13 cellular contexts compared by ENCODE assay signal in the genomic region with DNA sequence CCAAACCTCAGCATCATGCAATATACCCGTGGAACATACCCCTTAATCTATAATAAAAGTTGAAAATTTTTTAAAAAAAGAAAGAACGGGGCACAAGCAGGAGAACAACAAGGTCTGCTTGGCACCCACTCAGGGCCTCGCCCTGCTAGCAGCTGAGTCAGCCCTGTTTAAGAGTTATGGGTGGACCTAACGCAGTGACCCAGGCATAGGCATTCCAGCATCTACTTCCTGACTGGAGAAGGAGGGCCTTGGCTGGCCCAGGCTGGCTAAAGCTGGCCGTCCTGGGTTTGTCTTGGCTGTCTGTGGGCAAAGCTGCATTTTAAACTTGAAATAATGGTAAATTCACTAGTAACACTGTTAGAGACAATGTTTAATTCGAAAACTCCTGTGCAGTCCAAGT.
DNase-seq lines count a peak whose midpoint lies in the region; ATAC-seq and TF ChIP-seq lines count a peak whose summit lies in the region.
"Had no signal": no experiment of that assay in that cellular context is flagged by ENCODE, and none has a peak within 500 bp of the region (broad histone marks: within the 10 kb centered on the region; RNA-seq: fewer than 3 reads in every experiment).

No MANE protein-coding gene starts in this region.

- H3K4me1 ChIP-seq in right cardiac atrium (ENCODE audit: control insufficient read depth, insufficient read depth, low read length) (peaks cover 9% of the 10 kb centered on the region), suprapubic skin (peaks cover 42% of the 10 kb centered on the region)

- no peaks in the 10 kb centered on the region for H3K36me3 ChIP-seq in suprapubic skin

- H3K9me3 Mint-ChIP-seq in activated T-helper 17 cell treated with anti-CD3 and anti-CD28 coated beads, Interleukin-2, amount 50 U/mL, for 72 hours: peaks cover 4% of the 10 kb centered on the region

- no peak for TF ChIP-seq POLR2A in suprapubic skin (IDR thresholded peaks at IDR 0.05)

- peak; percentile 71 to 88 for ATAC-seq in right cardiac atrium
- ATAC-seq in HG03196 (IDR thresholded peaks at IDR 0.05; ENCODE audit: unreplicated experiment): no peak
- no peak for ATAC-seq in activated T-helper 17 cell treated with anti-CD3 and anti-CD28 coated beads, Interleukin-2, amount 50 U/mL, for 72 hours (replicated peaks)
- ATAC-seq in GM21381 (IDR thresholded peaks at IDR 0.05; ENCODE audit: unreplicated experiment): no peak
- ATAC-seq: natural killer cell treated with Interleukin-12 subunit alpha and Interleukin-12 subunit beta and Interleukin-15 and Interleukin-18, amount 100 ng/mL, for 72 hours had no signal

- TF ChIP-seq CTCF in astrocyte of the spinal cord (IDR thresholded peaks at IDR 0.05; ENCODE audit: low read depth, low read length) (no peak), suprapubic skin (IDR thresholded peaks at IDR 0.05) (no peak)

- H3K27me3 ChIP-seq in right cardiac atrium (ENCODE audit: control insufficient read depth, insufficient read depth) (no peaks in the 10 kb centered on the region), suprapubic skin (no peaks in the 10 kb centered on the region)

- H3K27ac ChIP-seq in right cardiac atrium (ENCODE audit: low read length) (no peak overlapping the region), suprapubic skin (peak overlapping the region; percentile 60)

- no peak for TF ChIP-seq EP300 in suprapubic skin (IDR thresholded peaks at IDR 0.05)

- intact Hi-C loops in right cardiac atrium (cut with DNase I): no loop called here

- H3K4me1 Mint-ChIP-seq in activated T-helper 17 cell treated with anti-CD3 and anti-CD28 coated beads, Interleukin-2, amount 50 U/mL, for 72 hours: peaks cover 4% of the 10 kb centered on the region

- H3K27ac Mint-ChIP-seq in activated T-helper 17 cell treated with anti-CD3 and anti-CD28 coated beads, Interleukin-2, amount 50 U/mL, for 72 hours: no peak overlapping the region
- H3K27ac Mint-ChIP-seq: natural killer cell treated with Interleukin-12 subunit alpha and Interleukin-12 subunit beta and Interleukin-15 and Interleukin-18, amount 100 ng/mL, for 72 hours had no signal

- in situ Hi-C loops in astrocyte of the spinal cord (cut with HindIII; ENCODE audit: low sequenced_read_pairs): no loop called here

- H3K27me3 Mint-ChIP-seq in activated T-helper 17 cell treated with anti-CD3 and anti-CD28 coated beads, Interleukin-2, amount 50 U/mL, for 72 hours: peaks cover 28% of the 10 kb centered on the region

- no peaks in the 10 kb centered on the region for H3K36me3 Mint-ChIP-seq in activated T-helper 17 cell treated with anti-CD3 and anti-CD28 coated beads, Interleukin-2, amount 50 U/mL, for 72 hours (ENCODE audit: low read depth)
- H3K36me3 Mint-ChIP-seq: natural killer cell treated with Interleukin-12 subunit alpha and Interleukin-12 subunit beta and Interleukin-15 and Interleukin-18, amount 100 ng/mL, for 72 hours had no signal

- peak; percentile 73 for DNase-seq in HK-2 (ENCODE audit: unreplicated experiment)
- DNase-seq in astrocyte of the spinal cord (ENCODE audit: low read depth, low spot score): peak; percentile 87
- DNase-seq in right cardiac atrium: peak; percentile 71 to 80 (median 77)
- DNase-seq in suprapubic skin (ENCODE audit: low spot score in 2 of 2): no peak
- DNase-seq in hypothalamus (lab: John Stamatoyannopoulos, UW): no peak
- DNase-seq: foreskin melanocyte, GDM1, NCI-H2029 treated with DMSO at 0.1 percent for 48 hours, T-helper 1 cell had no signal

- H3K4me3 ChIP-seq in astrocyte of the spinal cord (ENCODE audit: low read depth, low read length): no peak overlapping the region
- no peak overlapping the region for H3K4me3 ChIP-seq in right cardiac atrium (ENCODE audit: low read length)
- no peak overlapping the region for H3K4me3 ChIP-seq in suprapubic skin

- WGBS in right cardiac atrium: 66% methylated on average over 6 of the region's 6 CpGs
- WGBS in suprapubic skin: 60% methylated on average over 6 of the region's 6 CpGs

- H3K9me3 ChIP-seq in right cardiac atrium (ENCODE audit: control insufficient read depth, low read length) (no peaks in the 10 kb centered on the region), suprapubic skin (no peaks in the 10 kb centered on the region)

- H3K4me3 Mint-ChIP-seq in activated T-helper 17 cell treated with anti-CD3 and anti-CD28 coated beads, Interleukin-2, amount 50 U/mL, for 72 hours: no peak overlapping the region
- H3K4me3 Mint-ChIP-seq: natural killer cell treated with Interleukin-12 subunit alpha and Interleukin-12 subunit beta and Interleukin-15 and Interleukin-18, amount 100 ng/mL, for 72 hours had no signal

Comparison
In these comparisons a context has a peak if more than half of its experiments do, and no peak if none do; other contexts are left out.
1. DNase-seq: peak in HK-2 (single experiment), astrocyte of the spinal cord (single experiment) and right cardiac atrium (3 of 3); none in suprapubic skin (0 of 2) and hypothalamus (0 of 51).
2. ATAC-seq: peak in right cardiac atrium (2 of 2); none in HG03196 (single experiment), activated T-helper 17 cell treated with anti-CD3 and anti-CD28 coated beads, Interleukin-2, amount 50 U/mL, for 72 hours (single experiment) and GM21381 (single experiment).